28 cellular contexts compared by ENCODE assay signal in genomic region chr16:75908301-75908700, GRCh38.
"Had no signal": no experiment of that assay in that cellular context is flagged by ENCODE, and none has a peak within 500 bp of the region (broad histone marks: within the 10 kb centered on the region; RNA-seq: fewer than 3 reads in every experiment).

No MANE protein-coding gene starts in this region.

- H3K27me3 Mint-ChIP-seq: activated CD4-positive, alpha-beta memory T cell treated with anti-CD3 and anti-CD28 coated beads for 36 hours; activated CD4-positive, alpha-beta T cell treated with anti-CD3 and anti-CD28 coated beads, Interleukin-2, amount 10 ng/mL, durations not matched to agents 7 days and 5 days had no signal

- DNase-seq: activated CD4-positive, alpha-beta memory T cell treated with anti-CD3 and anti-CD28 coated beads for 36 hours; activated CD4-positive, alpha-beta T cell treated with anti-CD3 and anti-CD28 coated beads, Interleukin-2, amount 10 ng/mL, durations not matched to agents 7 days and 5 days; activated CD4-positive, CD25-positive, alpha-beta regulatory T cell; activated CD8-positive, alpha-beta memory T cell treated with anti-CD3 and anti-CD28 coated beads for 24 hours; activated gamma-delta T cell; activated naive CD4-positive, alpha-beta T cell treated with anti-CD3 and anti-CD28 coated beads for 36 hours; activated T-cell treated with anti-CD3 and anti-CD28 coated beads, Interleukin-2, amount 50 U/mL, for 4 hours; brain microvascular endothelial cell; colonic mucosa; NCI-H1092; NCI-H1417; NCI-H2029 treated with DMSO at 0.1 percent for 48 hours; NCI-H446; NCI-H526; NCI-H774; NK-92 treated with Interleukin-12 subunit alpha and Interleukin-12 subunit beta, amount 100 ng/mL, for 24 hours; OCI-M1; Right ventricle myocardium superior; SW 1271; T-helper 9 cell had no signal

- H3K27ac Mint-ChIP-seq: activated CD4-positive, alpha-beta memory T cell treated with anti-CD3 and anti-CD28 coated beads for 36 hours; activated CD4-positive, alpha-beta T cell treated with anti-CD3 and anti-CD28 coated beads, Interleukin-2, amount 10 ng/mL, durations not matched to agents 7 days and 5 days; activated naive CD4-positive, alpha-beta T cell treated with anti-CD3 and anti-CD28 coated beads for 36 hours; activated naive CD8-positive, alpha-beta T cell; T-helper 1 cell treated with Interleukin-12 subunit alpha and Interleukin-12 subunit beta and Interleukin-4 antibody, amounts not matched to agents 30 μg/mL and 1 μg/mL, for 36 hours had no signal

- H3K9me3 ChIP-seq: colonic mucosa, SJSA1 had no signal

- ATAC-seq: activated T-cell treated with anti-CD3 and anti-CD28 coated beads, Interleukin-2, amount 50 U/mL, for 4 hours; Panc1; SK-N-SH treated with all-trans-retinoic acid at 6 μM for 48 hours had no signal

- H3K27ac ChIP-seq: brain microvascular endothelial cell, cardiac muscle cell, colonic mucosa, KMS-11, RWPE1, SJSA1 had no signal

- H3K36me3 Mint-ChIP-seq: activated CD4-positive, alpha-beta memory T cell treated with anti-CD3 and anti-CD28 coated beads for 36 hours; activated naive CD8-positive, alpha-beta T cell had no signal

- H3K4me1 Mint-ChIP-seq: activated CD4-positive, alpha-beta T cell treated with anti-CD3 and anti-CD28 coated beads, Interleukin-2, amount 10 ng/mL, durations not matched to agents 7 days and 5 days had no signal

- H3K4me1 ChIP-seq: colonic mucosa, SJSA1 had no signal

- H3K4me3 Mint-ChIP-seq: activated CD4-positive, alpha-beta memory T cell treated with anti-CD3 and anti-CD28 coated beads for 36 hours; activated CD4-positive, alpha-beta T cell treated with anti-CD3 and anti-CD28 coated beads, Interleukin-2, amount 10 ng/mL, durations not matched to agents 7 days and 5 days; activated naive CD4-positive, alpha-beta T cell treated with anti-CD3 and anti-CD28 coated beads for 36 hours; activated naive CD8-positive, alpha-beta T cell; activated T-cell treated with anti-CD3 and anti-CD28 coated beads, Interleukin-2, amount 50 U/mL, for 4 hours; T-helper 1 cell treated with Interleukin-12 subunit alpha and Interleukin-12 subunit beta and Interleukin-4 antibody, amounts not matched to agents 30 μg/mL and 1 μg/mL, for 36 hours had no signal

- H3K36me3 ChIP-seq: brain microvascular endothelial cell, cardiac muscle cell, colonic mucosa, SJSA1 had no signal

- H3K27me3 ChIP-seq: brain microvascular endothelial cell, cardiac muscle cell, colonic mucosa had no signal

- H3K4me3 ChIP-seq: cardiac muscle cell, colonic mucosa, SJSA1 had no signal

- H3K9me3 Mint-ChIP-seq: activated CD4-positive, alpha-beta memory T cell treated with anti-CD3 and anti-CD28 coated beads for 36 hours; activated CD4-positive, alpha-beta T cell treated with anti-CD3 and anti-CD28 coated beads, Interleukin-2, amount 10 ng/mL, durations not matched to agents 7 days and 5 days; activated naive CD4-positive, alpha-beta T cell treated with anti-CD3 and anti-CD28 coated beads for 36 hours; activated T-cell treated with anti-CD3 and anti-CD28 coated beads, Interleukin-2, amount 50 U/mL, for 4 hours; T-helper 1 cell treated with Interleukin-12 subunit alpha and Interleukin-12 subunit beta and Interleukin-4 antibody, amounts not matched to agents 30 μg/mL and 1 μg/mL, for 36 hours had no signal
